In the genomic region with DNA sequence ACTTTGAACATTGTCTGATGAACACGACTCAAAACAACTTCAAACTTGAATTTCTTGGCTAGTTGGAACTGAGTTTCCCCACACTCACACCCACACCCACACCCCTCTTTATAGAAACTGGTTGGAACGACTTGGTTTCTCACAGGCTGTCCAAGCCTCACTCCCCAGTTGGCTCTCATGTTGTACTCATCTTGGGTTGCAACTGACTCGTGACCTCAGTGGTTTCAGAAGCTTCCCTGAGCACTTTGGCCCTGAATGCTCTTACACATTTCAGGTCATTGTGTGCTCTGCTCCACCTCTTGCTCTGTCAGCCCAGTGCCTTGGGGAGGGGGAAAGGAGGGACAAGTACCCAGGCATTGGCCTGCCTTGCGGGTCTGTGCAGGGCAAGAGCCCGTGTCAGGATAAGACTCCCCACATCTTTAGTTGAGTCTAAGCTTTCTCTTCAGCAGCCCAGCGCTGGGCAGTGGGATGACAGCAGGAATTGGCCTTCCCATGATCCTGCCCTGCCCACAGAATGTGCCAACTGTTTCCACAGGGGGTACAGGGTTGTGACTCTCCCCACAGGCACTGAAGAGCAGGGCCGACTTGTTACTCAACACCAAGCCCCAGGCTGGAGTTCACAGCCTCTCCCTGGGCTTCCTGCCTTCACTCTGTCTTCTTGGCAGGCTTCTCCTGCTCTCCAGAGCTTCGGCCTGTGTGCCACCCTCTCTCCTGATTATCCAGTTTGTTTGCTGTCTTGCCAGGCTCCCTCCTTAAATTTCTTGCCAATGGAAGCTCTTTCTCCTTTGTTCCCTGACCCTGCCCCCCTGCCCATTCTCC, we compare ENCODE assay signal across 7 cellular contexts.
DNase-seq lines count a peak whose midpoint lies in the region; ATAC-seq and TF ChIP-seq lines count a peak whose summit lies in the region.

No MANE protein-coding gene starts in this region.

- H3K4me1 Mint-ChIP-seq in neural crest cell = peaks cover 50% of the 10 kb centered on the region

- peaks cover 2% of the 10 kb centered on the region for H3K9me3 Mint-ChIP-seq in neural crest cell

- peak; percentile 52 for DNase-seq in HS-5 (ENCODE audit: low read depth)
- DNase-seq in cerebellar cortex (ENCODE audit: low spot score) = peak; percentile 65
- DNase-seq in neural crest cell (ENCODE audit: low read depth, low spot score) = no peak
- DNase-seq in SKM-1 (lab: John Stamatoyannopoulos, UW; ENCODE audit: unreplicated experiment) = no peak

- H3K27me3 Mint-ChIP-seq in neural crest cell (ENCODE audit: low read depth) = no peaks in the 10 kb centered on the region

- H3K27ac Mint-ChIP-seq in neural crest cell (ENCODE audit: unreplicated experiment) = peak overlapping the region; percentile 69

- H3K36me3 Mint-ChIP-seq in neural crest cell (ENCODE audit: low read depth) = peaks cover 2% of the 10 kb centered on the region

- peak overlapping the region; percentile 65 for H3K4me3 Mint-ChIP-seq in neural crest cell

- no peak for TF ChIP-seq CTCF in neural crest cell (conservative IDR thresholded peaks at IDR 0.05)

- ATAC-seq in GM18870 (IDR thresholded peaks at IDR 0.05; ENCODE audit: unreplicated experiment) (peak; percentile 48), HG02840 (IDR thresholded peaks at IDR 0.05; ENCODE audit: low FRiP score, unreplicated experiment) (no peak), GM21737 (IDR thresholded peaks at IDR 0.05; ENCODE audit: unreplicated experiment) (no peak)

Comparison
In these comparisons a context has a peak if more than half of its experiments do, and no peak if none do; other contexts are left out.
1. DNase-seq: peak in HS-5 (single experiment) and cerebellar cortex (single experiment); none in neural crest cell (single experiment) and SKM-1 (single experiment).